ENCODE assay signal across 40 cellular contexts in the genomic region with DNA sequence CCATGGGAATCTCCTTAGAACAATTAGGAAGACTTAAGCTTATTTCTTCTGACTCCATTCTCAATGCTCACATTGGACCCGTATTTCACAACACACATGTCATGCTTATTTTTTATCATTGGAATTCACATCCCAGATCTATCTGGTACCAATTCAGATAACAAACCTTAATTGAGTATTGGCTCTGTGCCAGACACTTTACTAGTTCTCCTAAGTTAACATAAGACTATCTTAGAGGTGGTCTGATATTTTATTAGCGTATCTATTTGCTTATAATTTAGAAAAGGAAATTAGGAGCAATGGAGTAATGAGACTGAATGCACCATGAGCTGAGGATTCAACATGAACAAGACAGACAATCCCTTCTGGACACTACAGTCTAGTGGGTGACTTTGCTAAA. TPM values are rescaled to one million over a fixed set of nuclear protein-coding genes. Genes with fewer than 3 reads are reported as not detected.
"Had no signal": no experiment of that assay in that cellular context is flagged by ENCODE, and none has a peak within 500 bp of the region (broad histone marks: within the 10 kb centered on the region; RNA-seq: fewer than 3 reads in every experiment).

No MANE protein-coding gene starts in this region.

- H3K27ac ChIP-seq: adrenal gland, ascending aorta, body of pancreas, brain microvascular endothelial cell, breast epithelium, cardiac muscle cell had no signal

- H3K27ac Mint-ChIP-seq: activated naive CD4-positive, alpha-beta T cell treated with anti-CD3 and anti-CD28 coated beads for 36 hours; activated naive CD4-positive, alpha-beta T cell treated with anti-CD3 and anti-CD28 coated beads, Interleukin-2, amount 10 ng/mL, durations not matched to agents 7 days and 5 days; activated naive CD4-positive, alpha-beta T cell treated with anti-CD3 and anti-CD28 coated beads, Interleukin-2, amount 50 U/mL, for 24 hours; activated naive CD4-positive, alpha-beta T cell treated with anti-CD3 and anti-CD28 coated beads, Interleukin-2, amount 50 U/mL, for 72 hours; activated naive CD8-positive, alpha-beta T cell; activated naive CD8-positive, alpha-beta T cell treated with anti-CD3 and anti-CD28 coated beads for 36 hours; activated naive CD8-positive, alpha-beta T cell treated with anti-CD3 and anti-CD28 coated beads, Interleukin-2, amount 10 ng/mL, durations not matched to agents 7 days and 5 days; activated naive CD8-positive, alpha-beta T cell treated with anti-CD3 and anti-CD28 coated beads, Interleukin-2, amount 50 U/mL, for 24 hours; activated T-cell treated with anti-CD3 and anti-CD28 coated beads, Interleukin-2, amount 50 U/mL, for 24 hours; activated T-cell treated with anti-CD3 and anti-CD28 coated beads, Interleukin-2, amount 50 U/mL, for 72 hours; activated T-helper 1 cell treated with anti-CD3 and anti-CD28 coated beads, Interleukin-12 subunit alpha, Interleukin-12 subunit beta, Interleukin-2, Interleukin-4 antibody, amounts not matched to agents 30 ng/mL and 10 ng/mL and 1 ng/mL, durations not matched to agents 14 hours and 24 hours and 36 hours; activated T-helper 17 cell treated with anti-CD3 and anti-CD28 coated beads, Interleukin-2, amount 50 U/mL, for 72 hours; activated T-helper 2 cell treated with anti-CD3 and anti-CD28 coated beads, Interferon-gamma antibody, Interleukin-2, Interleukin-4, amounts not matched to agents 10 μg/mL and 5 μg/mL and 100 μg/mL, durations not matched to agents 14 hours and 24 hours and 36 hours had no signal

- H3K4me3 ChIP-seq: adrenal gland, ascending aorta, body of pancreas, breast epithelium, cardiac muscle cell had no signal

- H3K4me3 Mint-ChIP-seq: activated naive CD4-positive, alpha-beta T cell treated with anti-CD3 and anti-CD28 coated beads for 36 hours; activated naive CD4-positive, alpha-beta T cell treated with anti-CD3 and anti-CD28 coated beads, Interleukin-2, amount 10 ng/mL, durations not matched to agents 7 days and 5 days; activated naive CD4-positive, alpha-beta T cell treated with anti-CD3 and anti-CD28 coated beads, Interleukin-2, amount 50 U/mL, for 24 hours; activated naive CD8-positive, alpha-beta T cell; activated naive CD8-positive, alpha-beta T cell treated with anti-CD3 and anti-CD28 coated beads for 36 hours; activated naive CD8-positive, alpha-beta T cell treated with anti-CD3 and anti-CD28 coated beads, Interleukin-2, amount 10 ng/mL, durations not matched to agents 7 days and 5 days; activated naive CD8-positive, alpha-beta T cell treated with anti-CD3 and anti-CD28 coated beads, Interleukin-2, amount 50 U/mL, for 24 hours; activated T-cell treated with anti-CD3 and anti-CD28 coated beads, Interleukin-2, amount 50 U/mL, for 24 hours; activated T-cell treated with anti-CD3 and anti-CD28 coated beads, Interleukin-2, amount 50 U/mL, for 4 hours; activated T-cell treated with anti-CD3 and anti-CD28 coated beads, Interleukin-2, amount 50 U/mL, for 72 hours; activated T-helper 1 cell treated with anti-CD3 and anti-CD28 coated beads, Interleukin-12 subunit alpha, Interleukin-12 subunit beta, Interleukin-2, Interleukin-4 antibody, amounts not matched to agents 30 ng/mL and 10 ng/mL and 1 ng/mL, durations not matched to agents 14 hours and 24 hours and 36 hours; activated T-helper 17 cell treated with anti-CD3 and anti-CD28 coated beads, Interleukin-2, amount 50 U/mL, for 72 hours; central memory CD8-positive, alpha-beta T cell had no signal

- H3K36me3 ChIP-seq: adrenal gland, ascending aorta, brain microvascular endothelial cell, breast epithelium, cardiac muscle cell had no signal

- H3K27me3 ChIP-seq: adrenal gland, ascending aorta, body of pancreas, brain microvascular endothelial cell, breast epithelium, cardiac muscle cell had no signal

- H3K4me1 ChIP-seq: body of pancreas, breast epithelium had no signal

- DNase-seq: activated effector memory CD4-positive, alpha-beta T cell treated with anti-CD3 and anti-CD28 coated beads, Interleukin-2, amount 50 U/mL, for 16 hours; activated effector memory CD4-positive, alpha-beta T cell treated with Interleukin-2 at 50 U/mL for 16 hours; activated gamma-delta T cell; activated gamma-delta T cell treated with Interleukin-2 at 50 U/mL for 16 hours; activated naive CD4-positive, alpha-beta T cell; activated naive CD4-positive, alpha-beta T cell treated with anti-CD3 and anti-CD28 coated beads for 36 hours; activated naive CD4-positive, alpha-beta T cell treated with anti-CD3 and anti-CD28 coated beads, Interleukin-2, amount 10 ng/mL, durations not matched to agents 7 days and 5 days; activated naive CD4-positive, alpha-beta T cell treated with anti-CD3 and anti-CD28 coated beads, Interleukin-2, amount 50 U/mL, for 16 hours; activated naive CD4-positive, alpha-beta T cell treated with Interleukin-2 at 50 U/mL for 16 hours; activated naive CD8-positive, alpha-beta T cell treated with anti-CD3 and anti-CD28 coated beads for 36 hours; activated naive CD8-positive, alpha-beta T cell treated with anti-CD3 and anti-CD28 coated beads, Interleukin-2, amount 10 ng/mL, durations not matched to agents 7 days and 5 days; activated naive CD8-positive, alpha-beta T cell treated with anti-CD3 and anti-CD28 coated beads, Interleukin-2, amount 50 U/mL, for 24 hours; activated T-cell treated with anti-CD3 and anti-CD28 coated beads, Interleukin-2, amount 50 U/mL, for 1 hour; activated T-cell treated with anti-CD3 and anti-CD28 coated beads, Interleukin-2, amount 50 U/mL, for 24 hours; activated T-cell treated with anti-CD3 and anti-CD28 coated beads, Interleukin-2, amount 50 U/mL, for 4 hours; activated T-cell treated with anti-CD3 and anti-CD28 coated beads, Interleukin-2, amount 50 U/mL, for 48 hours; activated T-cell treated with anti-CD3 and anti-CD28 coated beads, Interleukin-2, amount 50 U/mL, for 72 hours; adrenal gland; amniotic stem cell; amygdala; anterior cingulate cortex; aorta; body of pancreas; brain microvascular endothelial cell; caudate nucleus; central memory CD4-positive, alpha-beta T cell; cerebellar nuclear complex had no signal

- H3K9me3 Mint-ChIP-seq: activated naive CD4-positive, alpha-beta T cell treated with anti-CD3 and anti-CD28 coated beads for 36 hours; activated naive CD4-positive, alpha-beta T cell treated with anti-CD3 and anti-CD28 coated beads, Interleukin-2, amount 50 U/mL, for 24 hours; activated naive CD8-positive, alpha-beta T cell treated with anti-CD3 and anti-CD28 coated beads, Interleukin-2, amount 10 ng/mL, durations not matched to agents 7 days and 5 days; activated T-cell treated with anti-CD3 and anti-CD28 coated beads, Interleukin-2, amount 50 U/mL, for 24 hours; activated T-cell treated with anti-CD3 and anti-CD28 coated beads, Interleukin-2, amount 50 U/mL, for 72 hours; brain; central memory CD8-positive, alpha-beta T cell had no signal

- H3K27me3 Mint-ChIP-seq: activated naive CD4-positive, alpha-beta T cell treated with anti-CD3 and anti-CD28 coated beads, Interleukin-2, amount 10 ng/mL, durations not matched to agents 7 days and 5 days; activated naive CD8-positive, alpha-beta T cell; activated naive CD8-positive, alpha-beta T cell treated with anti-CD3 and anti-CD28 coated beads for 36 hours; activated naive CD8-positive, alpha-beta T cell treated with anti-CD3 and anti-CD28 coated beads, Interleukin-2, amount 10 ng/mL, durations not matched to agents 7 days and 5 days; activated naive CD8-positive, alpha-beta T cell treated with anti-CD3 and anti-CD28 coated beads, Interleukin-2, amount 50 U/mL, for 24 hours; activated T-cell treated with anti-CD3 and anti-CD28 coated beads, Interleukin-2, amount 50 U/mL, for 24 hours; activated T-helper 17 cell treated with anti-CD3 and anti-CD28 coated beads, Interleukin-2, amount 50 U/mL, for 72 hours; brain; central memory CD8-positive, alpha-beta T cell had no signal

- ATAC-seq: activated naive CD4-positive, alpha-beta T cell treated with anti-CD3 and anti-CD28 coated beads, Interleukin-2, amount 50 U/mL, for 72 hours; activated naive CD8-positive, alpha-beta T cell treated with anti-CD3 and anti-CD28 coated beads, Interleukin-2, amount 50 U/mL, for 24 hours; activated T-cell treated with anti-CD3 and anti-CD28 coated beads, Interleukin-2, amount 50 U/mL, for 4 hours; activated T-cell treated with anti-CD3 and anti-CD28 coated beads, Interleukin-2, amount 50 U/mL, for 72 hours; activated T-helper 17 cell treated with anti-CD3 and anti-CD28 coated beads, Interleukin-2, amount 50 U/mL, for 72 hours; body of pancreas had no signal

- H3K4me1 Mint-ChIP-seq: activated naive CD4-positive, alpha-beta T cell treated with anti-CD3 and anti-CD28 coated beads, Interleukin-2, amount 10 ng/mL, durations not matched to agents 7 days and 5 days; activated naive CD4-positive, alpha-beta T cell treated with anti-CD3 and anti-CD28 coated beads, Interleukin-2, amount 50 U/mL, for 24 hours; activated naive CD8-positive, alpha-beta T cell treated with anti-CD3 and anti-CD28 coated beads for 36 hours; activated naive CD8-positive, alpha-beta T cell treated with anti-CD3 and anti-CD28 coated beads, Interleukin-2, amount 10 ng/mL, durations not matched to agents 7 days and 5 days; activated naive CD8-positive, alpha-beta T cell treated with anti-CD3 and anti-CD28 coated beads, Interleukin-2, amount 50 U/mL, for 24 hours; activated T-helper 17 cell treated with anti-CD3 and anti-CD28 coated beads, Interleukin-2, amount 50 U/mL, for 72 hours; central memory CD8-positive, alpha-beta T cell had no signal

- H3K9me3 ChIP-seq: adrenal gland, ascending aorta, body of pancreas, breast epithelium had no signal

- H3K36me3 Mint-ChIP-seq: activated naive CD4-positive, alpha-beta T cell treated with anti-CD3 and anti-CD28 coated beads, Interleukin-2, amount 10 ng/mL, durations not matched to agents 7 days and 5 days; activated naive CD4-positive, alpha-beta T cell treated with anti-CD3 and anti-CD28 coated beads, Interleukin-2, amount 50 U/mL, for 24 hours; activated naive CD4-positive, alpha-beta T cell treated with anti-CD3 and anti-CD28 coated beads, Interleukin-2, amount 50 U/mL, for 72 hours; activated naive CD8-positive, alpha-beta T cell; activated naive CD8-positive, alpha-beta T cell treated with anti-CD3 and anti-CD28 coated beads for 36 hours; activated naive CD8-positive, alpha-beta T cell treated with anti-CD3 and anti-CD28 coated beads, Interleukin-2, amount 10 ng/mL, durations not matched to agents 7 days and 5 days had no signal

- FAIRE-seq: astrocyte, bronchial epithelial cell had no signal

RNA-seq across cellular contexts. Expression of a gene that starts 45.1 kb away (rescaled TPM):
- total RNA-seq: activated naive CD4-positive, alpha-beta T cell treated with anti-CD3 and anti-CD28 coated beads for 36 hours; activated naive CD4-positive, alpha-beta T cell treated with anti-CD3 and anti-CD28 coated beads, Interleukin-2, amount 50 U/mL, for 72 hours; activated naive CD8-positive, alpha-beta T cell treated with anti-CD3 and anti-CD28 coated beads for 36 hours; activated naive CD8-positive, alpha-beta T cell treated with anti-CD3 and anti-CD28 coated beads, Interleukin-2, amount 10 ng/mL, durations not matched to agents 7 days and 5 days; activated T-cell treated with anti-CD3 and anti-CD28 coated beads, Interleukin-2, amount 50 U/mL, for 4 hours; activated T-cell treated with anti-CD3 and anti-CD28 coated beads, Interleukin-2, amount 50 U/mL, for 72 hours; activated T-helper 1 cell treated with anti-CD3 and anti-CD28 coated beads, Interleukin-12 subunit alpha, Interleukin-12 subunit beta, Interleukin-2, Interleukin-4 antibody, amounts not matched to agents 30 ng/mL and 10 ng/mL and 1 ng/mL, durations not matched to agents 14 hours and 24 hours and 36 hours; activated T-helper 17 cell treated with anti-CD3 and anti-CD28 coated beads, Interleukin-2, amount 50 U/mL, for 72 hours; activated T-helper 2 cell treated with anti-CD3 and anti-CD28 coated beads, Interferon-gamma antibody, Interleukin-2, Interleukin-4, amounts not matched to agents 10 μg/mL and 5 μg/mL and 100 μg/mL, durations not matched to agents 14 hours and 24 hours and 36 hours had no signal
